Comparison of ENCODE assay signal across 12 cellular contexts in the genomic region with DNA sequence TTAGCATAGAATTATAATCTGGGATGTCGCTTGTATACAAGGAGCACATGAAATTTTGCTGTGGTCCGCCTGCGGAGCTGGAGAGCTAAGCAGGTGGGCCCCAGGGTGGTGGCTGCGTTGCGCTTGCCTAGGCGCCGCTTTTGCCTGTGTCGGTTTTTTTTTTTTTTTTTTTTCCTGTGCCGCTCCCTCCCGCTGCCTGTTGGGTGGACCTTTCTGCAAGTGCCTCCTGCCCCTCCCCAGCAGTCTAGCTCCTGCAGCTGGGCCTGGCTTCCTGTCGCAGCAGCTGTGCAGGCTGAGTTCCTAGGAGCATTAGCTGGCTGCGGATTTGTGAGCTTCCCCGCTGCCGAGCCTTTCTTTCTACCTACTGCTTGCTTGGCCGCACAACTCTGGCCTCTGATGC. TPM values are rescaled to one million over a fixed set of nuclear protein-coding genes. Genes with fewer than 3 reads are reported as not detected.
DNase-seq lines count a peak whose midpoint lies in the region; ATAC-seq and TF ChIP-seq lines count a peak whose summit lies in the region.
"Had no signal": no experiment of that assay in that cellular context is flagged by ENCODE, and none has a peak within 500 bp of the region (broad histone marks: within the 10 kb centered on the region; RNA-seq: fewer than 3 reads in every experiment).

No MANE protein-coding gene starts in this region.

- no peak for TF ChIP-seq POLR2A in stomach (IDR thresholded peaks at IDR 0.05)

- no peaks in the 10 kb centered on the region for H3K36me3 ChIP-seq in stomach
- H3K36me3 ChIP-seq in smooth muscle cell (ENCODE audit: low read depth): no peaks in the 10 kb centered on the region

- no peaks in the 10 kb centered on the region for H3K4me1 ChIP-seq in stomach
- H3K4me1 ChIP-seq in smooth muscle cell (ENCODE audit: low read depth): no peaks in the 10 kb centered on the region

- BruUV-seq in Calu3 (replicated peaks; lab: Mats Ljungman, UMichigan): no TSS peak

- H3K9me3 ChIP-seq in stomach (peaks cover 0 to 12% (median 6%) of the 10 kb centered on the region in 4 donors), smooth muscle cell (replicated peaks; ENCODE audit: low read depth) (no peaks in the 10 kb centered on the region)

- peaks cover 11 to 20% (median 16%) of the 10 kb centered on the region in 3 donors for H3K4me1 Mint-ChIP-seq in naive B cell
- no peaks in the 10 kb centered on the region for H3K4me1 Mint-ChIP-seq in Calu3 (ENCODE audit: low read depth, unreplicated experiment)

- no peak overlapping the region for H3K27ac ChIP-seq in stomach
- no peak overlapping the region for H3K27ac ChIP-seq in smooth muscle cell (ENCODE audit: low read depth)

- 79 to 89% (median 82%) methylated on average over 13 to 15 of the region's 15 CpGs for WGBS in stomach, 5 donors
- WGBS in smooth muscle cell (ENCODE audit: low lambda C conversion rate): 66% methylated on average over 15 of the region's 15 CpGs

- no peaks in the 10 kb centered on the region for H3F3A ChIP-seq in smooth muscle cell (ENCODE audit: low read depth)

- no peak overlapping the region for H3K4me3 ChIP-seq in stomach
- H3K4me3 ChIP-seq in smooth muscle cell: no peak overlapping the region

- TF ChIP-seq CTCF in stomach (IDR thresholded peaks at IDR 0.05) (no peak), smooth muscle cell (IDR thresholded peaks at IDR 0.05; ENCODE audit: borderline replicate concordance, insufficient read depth, poor library complexity, severe bottlenecking) (no peak), Calu3 (IDR thresholded peaks at IDR 0.05; ENCODE audit: unreplicated experiment) (no peak)

- no peaks in the 10 kb centered on the region for H4K20me1 ChIP-seq in smooth muscle cell (ENCODE audit: low read depth)

- intact Hi-C loops in stomach (cut with DNase I; ENCODE audit: low total_unique reads) (no loop called here), Calu3 (cut with micrococcal nuclease; ENCODE audit: unreplicated experiment) (no loop called here)

- ATAC-seq in HG02870 (IDR thresholded peaks at IDR 0.05; ENCODE audit: unreplicated experiment): peak; percentile 76
- ATAC-seq in naive B cell (ENCODE audit: low read depth in 2 of 2): peak; percentile 74 to 78
- ATAC-seq: activated CD4-positive, CD25-positive, alpha-beta regulatory T cell treated with anti-CD3 and anti-CD28 coated beads, Interleukin-2, amount 50 U/mL, for 24 hours had no signal

- peaks cover 0 to 11% (median 8%) of the 10 kb centered on the region in 7 donors for H3K9me3 Mint-ChIP-seq in naive B cell
- H3K9me3 Mint-ChIP-seq in Calu3 (ENCODE audit: low read depth, unreplicated experiment): peaks cover 8% of the 10 kb centered on the region

- H3K27ac Mint-ChIP-seq in naive B cell (peak overlapping the region; percentile 76 to 95 (median 93)), Calu3 (ENCODE audit: unreplicated experiment) (no peak overlapping the region)

- CTCF ChIA-PET in Calu3 (lab: Charles Lee): interaction anchor here (0.7 kb wide), 1 partner anchor 15 kb away, joined by 5 read pairs; no protein-coding TSS in a partner anchor

- H3K27me3 Mint-ChIP-seq in naive B cell: peaks cover 0 to 12% (median 10%) of the 10 kb centered on the region in 3 donors
- H3K27me3 Mint-ChIP-seq in Calu3 (ENCODE audit: unreplicated experiment): no peaks in the 10 kb centered on the region

- no peak overlapping the region for H3K4me2 ChIP-seq in smooth muscle cell

- H3K36me3 Mint-ChIP-seq in naive B cell (peaks cover 0 to 4% of the 10 kb centered on the region in 2 donors), Calu3 (ENCODE audit: insufficient read depth, unreplicated experiment) (no peaks in the 10 kb centered on the region)

- DNase-seq in NCI-H748 (lab: John Stamatoyannopoulos, UW; ENCODE audit: unreplicated experiment) (peak; percentile 38), NCI-H748 treated with DMSO at 0.1 percent for 48 hours (lab: John Stamatoyannopoulos, UW) (no peak), NOMO-1 treated with DMSO at 0.1 percent for 48 hours (lab: John Stamatoyannopoulos, UW; ENCODE audit: unreplicated experiment) (peak; percentile 59), naive B cell (peak; percentile 36), stomach (no peak), smooth muscle cell (lab: John Stamatoyannopoulos, UW; ENCODE audit: unreplicated experiment) (no peak), Calu3 (no peak)
- DNase-seq: ACHN had no signal

- no peak overlapping the region for H3K9ac ChIP-seq in smooth muscle cell (ENCODE audit: low read depth)

- H3K4me3 Mint-ChIP-seq in naive B cell: peak overlapping the region in 7 of 8 donors; percentile 51 to 84 (median 76)
- H3K4me3 Mint-ChIP-seq in Calu3 (ENCODE audit: low read depth, unreplicated experiment): no peak overlapping the region

- no peak overlapping the region for H2AFZ ChIP-seq in smooth muscle cell (ENCODE audit: low read depth)

- H3K27me3 ChIP-seq in stomach (no peaks in the 10 kb centered on the region), smooth muscle cell (ENCODE audit: low read depth) (no peaks in the 10 kb centered on the region)

- no peak for TF ChIP-seq EP300 in stomach (IDR thresholded peaks at IDR 0.05)

- H3K79me2 ChIP-seq in smooth muscle cell (ENCODE audit: low read depth): no peaks in the 10 kb centered on the region

RNA-seq across cellular contexts. Expression of gene PYHIN1, which starts 20.6 kb away (rescaled TPM):
- polyA plus RNA-seq in naive B cell (ENCODE audit: low read depth in 6 of 6) (1 to 10 TPM in 5 of 6 donors, not detected in 1; 2.7 to 5.9 (median 3.0) TPM), stomach (under 1 TPM; 0.25 to 0.61 (median 0.25) TPM), smooth muscle cell (not detected in 2 replicates)
- total RNA-seq in stomach (10 to 100 TPM in 1 of 5 donors, 1 to 10 TPM in 3, not detected in 1; 2.3 to 79.9 (median 3.4) TPM), smooth muscle cell (0.22 TPM in 1 of 2 replicates, not detected in the other), Calu3 (2022) (0.98 TPM in 1 of 2 replicates, not detected in the other)
- total RNA-seq: NCI-H460, osteocyte had no signal

RNA-seq across cellular contexts. Expression of gene IFI16, which starts 57.8 kb away (rescaled TPM):
- polyA plus RNA-seq in naive B cell (ENCODE audit: low read depth in 6 of 6) (100 to 1,000 TPM; 143 to 262 (median 206) TPM), stomach (100 to 1,000 TPM in 1 of 3 donors, 10 to 100 TPM in 2; 40.0 to 113 (median 60.2) TPM), smooth muscle cell (95.9 and 114 TPM in 2 replicates)
- total RNA-seq in stomach (10 to 100 TPM; 24.3 to 65.6 (median 38.5) TPM), smooth muscle cell (92.1 and 96.3 TPM in 2 replicates), Calu3 (2022) (52.8 and 84.5 TPM in 2 replicates)

Comparison
In these comparisons a context has a peak if more than half of its experiments do, and no peak if none do; other contexts are left out.
1. DNase-seq: peak in NCI-H748 (single experiment), NOMO-1 treated with DMSO at 0.1 percent for 48 hours (single experiment) and naive B cell (single experiment); none in NCI-H748 treated with DMSO at 0.1 percent for 48 hours (single experiment), stomach (single experiment), smooth muscle cell (single experiment) and Calu3 (single experiment).